10 cellular contexts compared by ENCODE assay signal in the genomic region with DNA sequence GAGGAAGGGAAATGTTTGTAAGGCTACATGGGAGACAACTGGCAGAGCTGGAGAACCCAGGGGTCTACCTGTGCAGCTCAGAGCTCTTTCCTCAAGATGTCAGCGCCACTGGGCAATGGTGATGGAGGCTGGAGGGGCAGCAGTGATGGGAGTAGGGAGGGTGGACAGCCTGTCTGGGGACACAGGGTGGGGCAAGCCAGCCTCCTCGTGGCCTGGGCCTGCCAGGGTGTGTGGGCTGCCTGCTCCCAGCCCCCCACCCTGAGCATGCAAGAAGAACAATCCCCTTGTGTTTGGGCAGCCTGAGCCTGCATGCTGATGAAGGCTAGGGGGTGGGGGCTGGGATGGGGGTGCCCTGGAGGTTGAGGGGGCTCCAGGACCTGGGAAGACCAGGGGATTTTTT. TPM values are rescaled to one million over a fixed set of nuclear protein-coding genes. Genes with fewer than 3 reads are reported as not detected.
DNase-seq lines count a peak whose midpoint lies in the region; ATAC-seq and TF ChIP-seq lines count a peak whose summit lies in the region.
"Had no signal": no experiment of that assay in that cellular context is flagged by ENCODE, and none has a peak within 500 bp of the region (broad histone marks: within the 10 kb centered on the region; RNA-seq: fewer than 3 reads in every experiment).

No MANE protein-coding gene starts in this region.

- peaks cover 2% of the 10 kb centered on the region for H3K36me3 Mint-ChIP-seq in chondrocyte (ENCODE audit: low read depth)
- H3K36me3 Mint-ChIP-seq in natural killer cell = no peaks in the 10 kb centered on the region

- DNase-seq in stimulated activated naive CD8-positive, alpha-beta T cell treated with anti-CD3 and anti-CD28 coated beads, Interleukin-15, amount 100 ng/mL, for 72 hours = no peak
- DNase-seq in stimulated activated naive CD8-positive, alpha-beta T cell treated with anti-CD3 and anti-CD28 coated beads, Interleukin-15, Interleukin-2, amounts not matched to agents 100 U/mL and 50 U/mL, for 24 hours = no peak
- no peak for DNase-seq in chondrocyte (ENCODE audit: low spot score)
- DNase-seq in natural killer cell = no peak
- no peak for DNase-seq in HEK293T (ENCODE audit: extremely low spot score)
- no peak for DNase-seq in GM03348 (ENCODE audit: low spot score)
- DNase-seq: EL, NCI-H526 treated with DMSO at 0.1 percent for 48 hours had no signal

- POLR2A ChIA-PET in HEK293T (lab: Yijun Ruan, JAX) = interaction anchor here (5.2 kb wide), 1 partner anchor 24 kb away, joined by 39 read pairs; the partner anchor contains the start of genes PARP3 and RRP9

- TF ChIP-seq CTCF in chondrocyte (IDR thresholded peaks at IDR 0.05) (no peak), natural killer cell (IDR thresholded peaks at IDR 0.05) (no peak)

- intact Hi-C loops in natural killer cell (cut with micrococcal nuclease) = no loop called here

- peak overlapping the region in 1 of 2 donors; percentile 81 for H3K27ac Mint-ChIP-seq in stimulated activated naive CD8-positive, alpha-beta T cell treated with anti-CD3 and anti-CD28 coated beads, Interleukin-15, amount 100 ng/mL, for 72 hours
- H3K27ac Mint-ChIP-seq in chondrocyte (ENCODE audit: unreplicated experiment) = no peak overlapping the region
- peak overlapping the region in 1 of 2 donors; percentile 69 for H3K27ac Mint-ChIP-seq in natural killer cell

- CTCF ChIA-PET in HEK293T (lab: Yijun Ruan, JAX) = no interaction called here

- H3K9me3 Mint-ChIP-seq in stimulated activated naive CD8-positive, alpha-beta T cell treated with anti-CD3 and anti-CD28 coated beads, Interleukin-15, amount 100 ng/mL, for 72 hours = no peaks in the 10 kb centered on the region
- no peaks in the 10 kb centered on the region for H3K9me3 Mint-ChIP-seq in chondrocyte (ENCODE audit: low read depth)
- H3K9me3 Mint-ChIP-seq in natural killer cell = no peaks in the 10 kb centered on the region

- peak overlapping the region; percentile 72 to 86 for H3K4me3 Mint-ChIP-seq in stimulated activated naive CD8-positive, alpha-beta T cell treated with anti-CD3 and anti-CD28 coated beads, Interleukin-15, amount 100 ng/mL, for 72 hours
- H3K4me3 Mint-ChIP-seq in chondrocyte (ENCODE audit: unreplicated experiment) (peak overlapping the region; percentile 77), natural killer cell (peak overlapping the region; percentile 79)

- peaks cover 21% of the 10 kb centered on the region for H3K27me3 Mint-ChIP-seq in stimulated activated naive CD8-positive, alpha-beta T cell treated with anti-CD3 and anti-CD28 coated beads, Interleukin-15, amount 100 ng/mL, for 72 hours
- no peaks in the 10 kb centered on the region for H3K27me3 Mint-ChIP-seq in chondrocyte (ENCODE audit: low read depth)
- H3K27me3 Mint-ChIP-seq in natural killer cell (ENCODE audit: low read depth in 2 of 2) = peaks cover 0 to 6% of the 10 kb centered on the region in 2 donors

- no peak for ATAC-seq in stimulated activated naive CD8-positive, alpha-beta T cell treated with anti-CD3 and anti-CD28 coated beads, Interleukin-15, amount 100 ng/mL, for 72 hours
- ATAC-seq in stimulated activated naive CD8-positive, alpha-beta T cell treated with anti-CD3 and anti-CD28 coated beads, Interleukin-15, Interleukin-2, amounts not matched to agents 100 U/mL and 50 U/mL, for 24 hours = no peak
- no peak for ATAC-seq in natural killer cell
- ATAC-seq in GM21529 (IDR thresholded peaks at IDR 0.05; ENCODE audit: unreplicated experiment) = no peak
- ATAC-seq in GM19035 (IDR thresholded peaks at IDR 0.05; ENCODE audit: unreplicated experiment) = no peak

- H3K4me1 Mint-ChIP-seq in stimulated activated naive CD8-positive, alpha-beta T cell treated with anti-CD3 and anti-CD28 coated beads, Interleukin-15, amount 100 ng/mL, for 72 hours = peaks cover 39% of the 10 kb centered on the region
- H3K4me1 Mint-ChIP-seq in chondrocyte (ENCODE audit: low read depth) (peaks cover 29% of the 10 kb centered on the region), natural killer cell (peaks cover 0 to 30% of the 10 kb centered on the region in 2 donors)

TF ChIP-seq in HEK293T, 16 proteins besides CTCF, POLR2A, EP300 and RAD21:
- no peak for TF ChIP-seq L3MBTL2 (conservative IDR thresholded peaks at IDR 0.05)
- no peak for TF ChIP-seq ZNF384 (IDR thresholded peaks at IDR 0.05)
- no peak for TF ChIP-seq SP1 (IDR thresholded peaks at IDR 0.05)
- no peak for TF ChIP-seq ELF4 (IDR thresholded peaks at IDR 0.05)
- TF ChIP-seq HDGF (IDR thresholded peaks at IDR 0.05; ENCODE audit: borderline replicate concordance) = no peak
- no peak for TF ChIP-seq LEF1 (IDR thresholded peaks at IDR 0.05; ENCODE audit: borderline replicate concordance)
- no peak for TF ChIP-seq TARDBP (IDR thresholded peaks at IDR 0.05)
- no peak for TF ChIP-seq FOXM1 (IDR thresholded peaks at IDR 0.05; ENCODE audit: borderline replicate concordance)

RNA-seq across cellular contexts. Expression of gene PCBP4, which starts 1.2 kb away (rescaled TPM):
- total RNA-seq in chondrocyte (35.5 to 63.8 TPM (median 55.7 TPM) in 3 replicates), natural killer cell (10 to 100 TPM; 15.0 to 24.7 (median 18.4) TPM)

RNA-seq across cellular contexts. Expression of gene ABHD14B, which starts 7.8 kb away (rescaled TPM):
- total RNA-seq in chondrocyte (24.3 to 38.0 TPM (median 25.7 TPM) in 3 replicates), natural killer cell (10 to 100 TPM; 32.8 to 42.2 (median 34.2) TPM)

RNA-seq across cellular contexts. Expression of gene ABHD14A, which starts 8.8 kb away (rescaled TPM):
- total RNA-seq in chondrocyte (10.0 to 19.4 TPM (median 10.2 TPM) in 3 replicates), natural killer cell (10 to 100 TPM; 12.0 to 14.7 (median 13.4) TPM)

RNA-seq across cellular contexts. Expression of gene GPR62, which starts 10.8 kb away (rescaled TPM):
- 0.19 TPM in 1 of 3 replicates, not detected in the others for total RNA-seq in chondrocyte
- not detected for total RNA-seq in natural killer cell

RNA-seq across cellular contexts. Expression of gene ACY1, which starts 17.3 kb away (rescaled TPM):
- total RNA-seq in chondrocyte (21.1 to 24.5 TPM (median 21.7 TPM) in 3 replicates), natural killer cell (10 to 100 TPM in 2 of 3 donors, 1 to 10 TPM in 1; 8.4 to 19.5 (median 13.8) TPM)
